ENCODE assay signal across 9 cellular contexts in genomic region chr3:188974856-188975611, GRCh38.
DNase-seq lines count a peak whose midpoint lies in the region; ATAC-seq, FAIRE-seq and TF ChIP-seq lines count a peak whose summit lies in the region.
"Had no signal": no experiment of that assay in that cellular context is flagged by ENCODE, and none has a peak within 500 bp of the region (broad histone marks: within the 10 kb centered on the region; RNA-seq: fewer than 3 reads in every experiment).

No MANE protein-coding gene starts in this region.

- dilution Hi-C loops in keratinocyte (cut with MboI; ENCODE audit: extremely low pct_ligation_motif_present, low sequenced_read_pairs), result no loop called here

- TF ChIP-seq CTCF in keratinocyte (optimal IDR thresholded peaks at IDR 0.05 in 1 of 3, IDR thresholded peaks at IDR 0.05 in 1 of 3, conservative IDR thresholded peaks at IDR 0.05 in 1 of 3; ENCODE audit: extremely low read depth in 1 of 3, insufficient read depth in 2 of 3, low read length in 3 of 3), result no peak
- TF ChIP-seq CTCF in thyroid gland (IDR thresholded peaks at IDR 0.05), result no peak

- no peaks in the 10 kb centered on the region for H3K9me1 ChIP-seq in keratinocyte (ENCODE audit: control insufficient read depth, extremely low read depth, insufficient read depth, low read length)

- H3K4me1 ChIP-seq in keratinocyte (ENCODE audit: control insufficient read depth, extremely low read depth, insufficient read depth, low read length) (peaks cover 10% of the 10 kb centered on the region), thyroid gland (peaks cover 22 to 44% of the 10 kb centered on the region in 2 donors)

- H3K27ac ChIP-seq in keratinocyte (ENCODE audit: control insufficient read depth, insufficient read depth, low read length) (no peak overlapping the region), thyroid gland (no peak overlapping the region)

- H3K4me2 ChIP-seq in keratinocyte (ENCODE audit: control insufficient read depth, extremely low read depth, insufficient read depth, low read depth, low read length), result peak overlapping the region; percentile 79

- H3K4me3 ChIP-seq in keratinocyte (ENCODE audit: control insufficient read depth in 2 of 3, extremely low read depth in 1 of 3, insufficient read depth in 2 of 3, low read depth in 1 of 3, low read length in 3 of 3) (no peak overlapping the region), thyroid gland (replicated peaks in 1 of 3) (no peak overlapping the region)

- DNase-seq in AG08395 (ENCODE audit: low spot score) (peak; percentile 62), H4 (ENCODE audit: low spot score) (peak; percentile 76), keratinocyte (ENCODE audit: low read depth, low spot score) (no peak), thyroid gland (no peak), NCI-H226 (no peak), GF-D8 (lab: John Stamatoyannopoulos, UW) (no peak)

- intact Hi-C loops in thyroid gland (cut with DNase I), result no loop called here

- 74 to 81% methylated on average over 10 of the region's 10 CpGs for WGBS in thyroid gland, 2 donors

- H2AFZ ChIP-seq in keratinocyte (ENCODE audit: control insufficient read depth, low read length), result peak overlapping the region; percentile 34

- H3K36me3 ChIP-seq in keratinocyte (ENCODE audit: control insufficient read depth in 2 of 2, extremely low read depth in 1 of 2, insufficient read depth in 2 of 2, low read length in 2 of 2), result no peaks in the 10 kb centered on the region
- no peaks in the 10 kb centered on the region for H3K36me3 ChIP-seq in thyroid gland

- no peak for FAIRE-seq in keratinocyte (lab: Jason Lieb, UNC)

- TF ChIP-seq POLR2A in thyroid gland (IDR thresholded peaks at IDR 0.05), result no peak

- no peaks in the 10 kb centered on the region for H3K79me2 ChIP-seq in keratinocyte (ENCODE audit: control insufficient read depth, insufficient read depth, low read length)

- H3K9me3 ChIP-seq in keratinocyte (ENCODE audit: control insufficient read depth, low read depth, low read length) (no peaks in the 10 kb centered on the region), thyroid gland (no peaks in the 10 kb centered on the region)

- H4K20me1 ChIP-seq in keratinocyte (ENCODE audit: control insufficient read depth, extremely low read depth, insufficient read depth, low read length), result no peaks in the 10 kb centered on the region

- H3K27me3 ChIP-seq in keratinocyte (ENCODE audit: control insufficient read depth, extremely low read depth, insufficient read depth, low read length) (no peaks in the 10 kb centered on the region), thyroid gland (no peaks in the 10 kb centered on the region)

- H3K9ac ChIP-seq in keratinocyte (ENCODE audit: control insufficient read depth, extremely low read depth, insufficient read depth, low read length), result no peak overlapping the region

- ATAC-seq in SK-N-SH treated with all-trans-retinoic acid at 6 μM for 48 hours (peak; percentile 81), GM18867 (IDR thresholded peaks at IDR 0.05; ENCODE audit: unreplicated experiment) (no peak)
- ATAC-seq: Panc1 had no signal

TF ChIP-seq in SK-N-SH treated with all-trans-retinoic acid at 6 μM for 48 hours, 23 proteins besides CTCF, POLR2A, EP300 and RAD21:
- TF ChIP-seq ZNF8 (CRISPR knock-in tag; IDR thresholded peaks at IDR 0.05) (no peak), GLIS3 (CRISPR knock-in tag; IDR thresholded peaks at IDR 0.05) (no peak), ESRRG (CRISPR knock-in tag; IDR thresholded peaks at IDR 0.05) (no peak), ZNF565 (CRISPR knock-in tag; conservative IDR thresholded peaks at IDR 0.05; ENCODE audit: low read depth) (no peak), ISL1 (CRISPR knock-in tag; IDR thresholded peaks at IDR 0.05) (no peak)

Comparison
In these comparisons a context has a peak if more than half of its experiments do, and no peak if none do; other contexts are left out.
1. DNase-seq: peak in AG08395 (single experiment) and H4 (single experiment); none in keratinocyte (single experiment), thyroid gland (0 of 2), NCI-H226 (single experiment) and GF-D8 (single experiment).